In the genomic region with DNA sequence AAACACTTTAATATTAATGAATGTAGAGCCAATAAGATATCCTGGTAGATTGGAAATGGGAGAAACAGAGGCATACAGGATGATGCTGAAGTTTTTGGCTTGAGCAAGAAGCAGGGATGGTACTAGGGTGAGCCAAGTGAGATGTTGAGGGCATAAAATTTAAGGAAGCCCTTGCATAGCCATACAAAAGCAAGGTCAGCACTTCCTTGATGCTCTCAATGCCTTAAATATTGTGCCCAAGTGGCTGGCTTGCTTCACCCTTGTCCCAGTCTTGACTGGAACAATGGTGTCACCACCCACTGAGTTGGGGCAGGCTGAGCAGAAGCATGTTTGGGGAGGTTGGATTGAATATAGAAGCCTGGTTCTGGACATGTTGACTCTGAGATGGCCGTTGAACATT, we compare ENCODE assay signal across 23 cellular contexts. TPM values are rescaled to one million over a fixed set of nuclear protein-coding genes. Genes with fewer than 3 reads are reported as not detected.
DNase-seq lines count a peak whose midpoint lies in the region; ATAC-seq, FAIRE-seq and TF ChIP-seq lines count a peak whose summit lies in the region.
"Had no signal": no experiment of that assay in that cellular context is flagged by ENCODE, and none has a peak within 500 bp of the region (broad histone marks: within the 10 kb centered on the region; RNA-seq: fewer than 3 reads in every experiment).

No MANE protein-coding gene starts in this region.

- H3K36me3 ChIP-seq in HepG2 (replicated peaks in 1 of 2; ENCODE audit: control insufficient read depth in 1 of 2, insufficient read depth in 2 of 2, low read length in 2 of 2) (no peaks in the 10 kb centered on the region), right lobe of liver (no peaks in the 10 kb centered on the region), K562 (ENCODE audit: control insufficient read depth, insufficient read depth, low read length) (no peaks in the 10 kb centered on the region), mesenchymal stem cell (ENCODE audit: control insufficient read depth in 1 of 2, insufficient read depth in 2 of 2, low read depth in 1 of 2, low read length in 2 of 2) (no peaks in the 10 kb centered on the region), upper lobe of right lung (no peaks in the 10 kb centered on the region)
- H3K36me3 ChIP-seq: BLaER1 had no signal

- no peak overlapping the region for H3K18ac ChIP-seq in mesenchymal stem cell (ENCODE audit: low read depth in 1 of 2, low read length in 2 of 2)

- H2AK5ac ChIP-seq in mesenchymal stem cell (ENCODE audit: low read length, severe bottlenecking) = no peak overlapping the region

- no peak overlapping the region for H4K91ac ChIP-seq in mesenchymal stem cell (ENCODE audit: low read length)

- H2BK120ac ChIP-seq in mesenchymal stem cell (ENCODE audit: low read depth, low read length) = no peak overlapping the region

- no peak for TF ChIP-seq EP300 in HepG2 (IDR thresholded peaks at IDR 0.05; ENCODE audit: low read depth in 2 of 2, low read length in 2 of 2)
- TF ChIP-seq EP300 in HepG2 (CRISPR knock-in tag; IDR thresholded peaks at IDR 0.05; ENCODE audit: borderline replicate concordance) = no peak
- TF ChIP-seq EP300 in K562 (IDR thresholded peaks at IDR 0.05; ENCODE audit: low read length) = no peak

- WGBS in HepG2 (ENCODE audit: low lambda C conversion rate) = 80% methylated on average over 1 of the region's 1 CpG
- WGBS in right lobe of liver (ENCODE audit: insufficient coverage, low coverage, low lambda C conversion rate, missing lambda C conversion rate) = no CpG with 5 or more reads among the region's 1 CpG
- 18% methylated on average over 1 of the region's 1 CpG for WGBS in K562 (ENCODE audit: insufficient coverage, low coverage, missing lambda C conversion rate)
- 90% methylated on average over 1 of the region's 1 CpG for WGBS in mesenchymal stem cell

- no peak overlapping the region for H3K4me3 ChIP-seq in HepG2 (replicated peaks in 1 of 3; ENCODE audit: insufficient read depth in 1 of 3, low read depth in 2 of 3, low read length in 3 of 3)
- H3K4me3 ChIP-seq in right lobe of liver = no peak overlapping the region
- no peak overlapping the region for H3K4me3 ChIP-seq in K562
- H3K4me3 ChIP-seq in mesenchymal stem cell (ENCODE audit: insufficient read depth in 1 of 2, low read depth in 1 of 2, low read length in 2 of 2) = no peak overlapping the region
- H3K4me3 ChIP-seq in upper lobe of right lung = no peak overlapping the region
- H3K4me3 ChIP-seq: BLaER1 had no signal

- DNase-seq in HepG2 (ENCODE audit: low spot score) (no peak), right lobe of liver (no peak), K562 (ENCODE audit: extremely low read depth in 1 of 4, low spot score in 3 of 4) (no peak), mesenchymal stem cell (no peak), upper lobe of right lung (no peak), NCI-H146 (lab: John Stamatoyannopoulos, UW) (no peak), hypothalamus (lab: John Stamatoyannopoulos, UW) (no peak)
- DNase-seq in activated naive CD4-positive, alpha-beta T cell treated with anti-CD3 and anti-CD28 coated beads, Interleukin-2, amount 10 ng/mL, durations not matched to agents 7 days and 5 days = no peak
- DNase-seq: 8988T; Caco-2; CD4-positive, CD25-positive, alpha-beta regulatory T cell; CD8-positive, alpha-beta T cell; DMS153; DMS79 treated with DMSO at 0.1 percent for 48 hours; GF-D8; GOT3; H7; HCEC 1CT had no signal

- H4K20me1 ChIP-seq in HepG2 (ENCODE audit: insufficient read depth, low read length) (no peaks in the 10 kb centered on the region), K562 (replicated peaks; ENCODE audit: control insufficient read depth, insufficient read depth, low read length) (no peaks in the 10 kb centered on the region)
- H4K20me1 ChIP-seq: BLaER1 had no signal

- H3K27me3 ChIP-seq in HepG2 (ENCODE audit: control insufficient read depth in 1 of 2, insufficient read depth in 2 of 2, low read length in 2 of 2) = no peaks in the 10 kb centered on the region
- no peaks in the 10 kb centered on the region for H3K27me3 ChIP-seq in right lobe of liver
- peaks cover 0 to 2% of the 10 kb centered on the region in 2 experiments; a peak in 1 of 5 replicates for H3K27me3 ChIP-seq in K562 (ENCODE audit: control insufficient read depth in 2 of 2, insufficient read depth in 2 of 2, low read length in 2 of 2)
- H3K27me3 ChIP-seq in mesenchymal stem cell (ENCODE audit: control insufficient read depth in 1 of 2, insufficient read depth in 1 of 2, low read length in 2 of 2) = no peaks in the 10 kb centered on the region
- no peaks in the 10 kb centered on the region for H3K27me3 ChIP-seq in upper lobe of right lung
- H3K27me3 ChIP-seq: BLaER1 had no signal

- FAIRE-seq in HepG2 (lab: Jason Lieb, UNC) = no peak
- no peak for FAIRE-seq in K562 (lab: Jason Lieb, UNC)
- FAIRE-seq: GM12892 had no signal

- no peak for ATAC-seq in HepG2
- ATAC-seq in right lobe of liver = no peak
- ATAC-seq in K562 = no peak
- ATAC-seq in upper lobe of right lung = peak; percentile 58
- ATAC-seq: CD8-positive, alpha-beta T cell had no signal

- H3K9me3 Mint-ChIP-seq in activated naive CD4-positive, alpha-beta T cell treated with anti-CD3 and anti-CD28 coated beads, Interleukin-2, amount 10 ng/mL, durations not matched to agents 7 days and 5 days = no peaks in the 10 kb centered on the region
- H3K9me3 Mint-ChIP-seq: CD8-positive, alpha-beta T cell had no signal

- in situ Hi-C loops in HepG2 (cut with HindIII; ENCODE audit: extremely low pct_ligation_motif_present, low pct_unique_long_range_greater_than_20kb) (no loop called here), K562 (cut with MboI) (no loop called here)

- TF ChIP-seq RAD21 in HepG2 (CRISPR knock-in tag; IDR thresholded peaks at IDR 0.05) (no peak), K562 (CRISPR knock-in tag; conservative IDR thresholded peaks at IDR 0.05 in 1 of 2, IDR thresholded peaks at IDR 0.05 in 1 of 2) (no peak)

- no peaks in the 10 kb centered on the region for H3K79me1 ChIP-seq in mesenchymal stem cell (replicated peaks; ENCODE audit: low read length, poor library complexity, severe bottlenecking)

- H4K8ac ChIP-seq in mesenchymal stem cell (ENCODE audit: low read length) = no peak overlapping the region

- POLR2A ChIA-PET in HepG2 (lab: Yijun Ruan, JAX) (no interaction called here), K562 (lab: Yijun Ruan, JAX) (no interaction called here)

- no peak overlapping the region for H2BK12ac ChIP-seq in mesenchymal stem cell (ENCODE audit: low read length in 2 of 2)

- peaks cover 32% of the 10 kb centered on the region for H3K4me1 ChIP-seq in HepG2 (ENCODE audit: insufficient read depth, low read length)
- H3K4me1 ChIP-seq in right lobe of liver = no peaks in the 10 kb centered on the region
- no peaks in the 10 kb centered on the region for H3K4me1 ChIP-seq in K562 (replicated peaks in 1 of 2; ENCODE audit: control insufficient read depth in 2 of 2, insufficient read depth in 2 of 2, low read length in 2 of 2)
- no peaks in the 10 kb centered on the region for H3K4me1 ChIP-seq in mesenchymal stem cell (ENCODE audit: control insufficient read depth, insufficient read depth, low read depth, low read length)
- H3K4me1 ChIP-seq in upper lobe of right lung = no peaks in the 10 kb centered on the region
- H3K4me1 ChIP-seq: BLaER1, Caco-2 had no signal

- no peak overlapping the region for H3K23ac ChIP-seq in mesenchymal stem cell (ENCODE audit: low read length in 2 of 2)

- TF ChIP-seq POLR2A in HepG2 (IDR thresholded peaks at IDR 0.05; ENCODE audit: insufficient read depth in 1 of 2, low read depth in 2 of 2, low read length in 2 of 2) (no peak), right lobe of liver (IDR thresholded peaks at IDR 0.05) (no peak), K562 (conservative IDR thresholded peaks at IDR 0.05) (no peak)

- no peaks in the 10 kb centered on the region for H3K9me1 ChIP-seq in K562 (ENCODE audit: control insufficient read depth, insufficient read depth, low read length)

- H3K14ac ChIP-seq in mesenchymal stem cell (ENCODE audit: low read length in 2 of 2) = no peak overlapping the region

- TF ChIP-seq CTCF in HepG2 (CRISPR knock-in tag; IDR thresholded peaks at IDR 0.05) (no peak), right lobe of liver (IDR thresholded peaks at IDR 0.05) (no peak), K562 (IDR thresholded peaks at IDR 0.05 in 2 of 3, conservative IDR thresholded peaks at IDR 0.05 in 1 of 3; ENCODE audit: insufficient read depth in 2 of 3, low read depth in 1 of 3, low read length in 3 of 3) (no peak), upper lobe of right lung (IDR thresholded peaks at IDR 0.05) (no peak)

- H3K79me2 ChIP-seq in HepG2 (ENCODE audit: insufficient read depth, low read length) (no peaks in the 10 kb centered on the region), K562 (ENCODE audit: control insufficient read depth, insufficient read depth, low read length) (no peaks in the 10 kb centered on the region)

- H3K4ac ChIP-seq in mesenchymal stem cell (ENCODE audit: low read depth in 1 of 2, low read length in 2 of 2) = no peak overlapping the region

- H2BK15ac ChIP-seq in mesenchymal stem cell (ENCODE audit: low read depth, poor library complexity, severe bottlenecking) = peak overlapping the region; percentile 67

- no peaks in the 10 kb centered on the region for H3K4me1 Mint-ChIP-seq in activated naive CD4-positive, alpha-beta T cell treated with anti-CD3 and anti-CD28 coated beads, Interleukin-2, amount 10 ng/mL, durations not matched to agents 7 days and 5 days
- H3K4me1 Mint-ChIP-seq: B cell; CD4-positive, CD25-positive, alpha-beta regulatory T cell had no signal

- intact Hi-C loops in HepG2 (cut with micrococcal nuclease; ENCODE audit: unreplicated experiment) = no loop called here
- intact Hi-C loops in right lobe of liver (cut with DNase I) = no loop called here
- intact Hi-C loops in K562 (cut with micrococcal nuclease) = no loop called here
- intact Hi-C loops in upper lobe of right lung (cut with DNase I) = no loop called here

- no peaks in the 10 kb centered on the region for H3K27me3 Mint-ChIP-seq in activated naive CD4-positive, alpha-beta T cell treated with anti-CD3 and anti-CD28 coated beads, Interleukin-2, amount 10 ng/mL, durations not matched to agents 7 days and 5 days
- H3K27me3 Mint-ChIP-seq: CD4-positive, CD25-positive, alpha-beta regulatory T cell had no signal

- no peak overlapping the region for H3K4me3 Mint-ChIP-seq in activated naive CD4-positive, alpha-beta T cell treated with anti-CD3 and anti-CD28 coated beads, Interleukin-2, amount 10 ng/mL, durations not matched to agents 7 days and 5 days
- H3K4me3 Mint-ChIP-seq: B cell; CD4-positive, CD25-positive, alpha-beta regulatory T cell; CD8-positive, alpha-beta T cell had no signal

- no TSS peak for BruUV-seq in HepG2 (replicated peaks; lab: Mats Ljungman, UMichigan)
- BruUV-seq in K562 (replicated peaks; lab: Mats Ljungman, UMichigan) = no TSS peak

- H2AFZ ChIP-seq in HepG2 (ENCODE audit: low read length) (peak overlapping the region; percentile 47), K562 (ENCODE audit: low read depth, low read length) (no peak overlapping the region), mesenchymal stem cell (ENCODE audit: low read depth, low read length) (no peak overlapping the region)

- H2BK5ac ChIP-seq in mesenchymal stem cell (ENCODE audit: low read depth, low read length, poor library complexity, severe bottlenecking) = no peak overlapping the region

- CTCF ChIA-PET in HepG2 (lab: Yijun Ruan, JAX; ENCODE audit: low intra/inter-chr PET ratio, low total read pairs) = no interaction called here
- CTCF ChIA-PET in K562 (lab: Yijun Ruan, JAX; ENCODE audit: low intra/inter-chr PET ratio) = no interaction called here
- CTCF ChIA-PET in activated naive CD4-positive, alpha-beta T cell treated with anti-CD3 and anti-CD28 coated beads, Interleukin-2, amount 10 ng/mL, durations not matched to agents 7 days and 5 days (lab: Charles Lee) = no interaction called here

- H3K9ac ChIP-seq in HepG2 (ENCODE audit: insufficient read depth, low read depth, low read length) = no peak overlapping the region
- no peak overlapping the region for H3K9ac ChIP-seq in K562 (ENCODE audit: insufficient read depth in 1 of 2, low read depth in 2 of 2, low read length in 2 of 2)
- H3K9ac ChIP-seq in mesenchymal stem cell (ENCODE audit: low read length) = no peak overlapping the region
- H3K9ac ChIP-seq: BLaER1 had no signal

- H3K36me3 Mint-ChIP-seq in activated naive CD4-positive, alpha-beta T cell treated with anti-CD3 and anti-CD28 coated beads, Interleukin-2, amount 10 ng/mL, durations not matched to agents 7 days and 5 days = no peaks in the 10 kb centered on the region
- H3K36me3 Mint-ChIP-seq: CD4-positive, CD25-positive, alpha-beta regulatory T cell; CD8-positive, alpha-beta T cell had no signal

- H3K4me2 ChIP-seq in HepG2 (ENCODE audit: low read depth, low read length) (no peak overlapping the region), K562 (ENCODE audit: insufficient read depth, low read length) (no peak overlapping the region), mesenchymal stem cell (ENCODE audit: low read length, poor library complexity, severe bottlenecking) (no peak overlapping the region)
- H3K4me2 ChIP-seq: BLaER1 had no signal

- H3K9me3 ChIP-seq in HepG2 (ENCODE audit: low read length) (no peaks in the 10 kb centered on the region), right lobe of liver (no peaks in the 10 kb centered on the region), K562 (replicated peaks; ENCODE audit: control insufficient read depth, insufficient read depth, low read depth, low read length) (no peaks in the 10 kb centered on the region), mesenchymal stem cell (ENCODE audit: control insufficient read depth, low read length) (no peaks in the 10 kb centered on the region), upper lobe of right lung (no peaks in the 10 kb centered on the region)
- H3K9me3 ChIP-seq: BLaER1, Caco-2 had no signal

- H3K27ac ChIP-seq in HepG2 (ENCODE audit: extremely low read length, insufficient read depth, low read length) = no peak overlapping the region
- no peak overlapping the region for H3K27ac ChIP-seq in right lobe of liver
- no peak overlapping the region for H3K27ac ChIP-seq in K562 (ENCODE audit: extremely low read depth, low read depth, low read length)
- H3K27ac ChIP-seq in mesenchymal stem cell (ENCODE audit: low read length, poor library complexity, severe bottlenecking) = no peak overlapping the region
- H3K27ac ChIP-seq in upper lobe of right lung = no peak overlapping the region
- H3K27ac ChIP-seq: BLaER1, C4-2B had no signal

- H3K27ac Mint-ChIP-seq in activated naive CD4-positive, alpha-beta T cell treated with anti-CD3 and anti-CD28 coated beads, Interleukin-2, amount 10 ng/mL, durations not matched to agents 7 days and 5 days = no peak overlapping the region
- H3K27ac Mint-ChIP-seq: B cell; CD4-positive, CD25-positive, alpha-beta regulatory T cell; CD8-positive, alpha-beta T cell had no signal

RNA-seq across cellular contexts. Expression of a gene that starts 43.2 kb away (rescaled TPM):
- total RNA-seq in HepG2 (2016; rRNA removed; fragmentation: Illumina TruSeq; extraction: Trizol) (309 and 372 TPM in 2 replicates), right lobe of liver (100 to 1,000 TPM in 1 of 6 experiments, 10 to 100 TPM in 5; 47.2 to 101 (median 59.8) TPM), K562 (2014; rRNA removed) (3.5 and 5.2 TPM in 2 replicates), K562 (2014; rRNA removed; fragmentation: Illumina TruSeq; extraction: Trizol) (7.6 and 8.5 TPM in 2 replicates), K562 (2015; rRNA removed; fragmentation: Illumina TruSeq; extraction: Trizol) (10.7 and 12.5 TPM in 2 replicates), K562 (2021) (2.8 and 3.1 TPM in 2 replicates), upper lobe of right lung (67.4 TPM)
- total RNA-seq in HepG2 (2016; cell fraction: cytosol; rRNA removed; fragmentation: Illumina TruSeq; extraction: Trizol; ENCODE audit: low read depth) = 103 and 116 TPM in 2 replicates
- total RNA-seq in HepG2 (2016; cell fraction: insoluble cytoplasmic fraction; rRNA removed; fragmentation: Illumina TruSeq; extraction: Trizol) = 312 and 373 TPM in 2 replicates
- total RNA-seq in HepG2 (2016; cell fraction: membrane; rRNA removed; fragmentation: Illumina TruSeq; extraction: Trizol) = 157 and 177 TPM in 2 replicates
- total RNA-seq in HepG2 (2016; cell fraction: nucleus; rRNA removed; fragmentation: Illumina TruSeq; extraction: Trizol) = 234 and 240 TPM in 2 replicates
- polyA plus RNA-seq in HepG2 (2011; rRNA removed) (259 and 279 TPM in 2 replicates), K562 (2011; rRNA removed) (2.9 and 10.9 TPM in 2 replicates), K562 (2014; fragmentation: Illumina TruSeq; extraction: Trizol) (4.8 and 5.8 TPM in 2 replicates), K562 (2014; fragmentation: Nextera tagmentation; extraction: Ambion mirVana) (1 to 10 TPM; 5.3 TPM), K562 (2014; rRNA removed) (4.9 and 7.3 TPM in 2 replicates)
- polyA plus RNA-seq in HepG2 (2011; cell fraction: cytosol; rRNA removed) = 170 and 271 TPM in 2 replicates
- polyA plus RNA-seq in HepG2 (2011; cell fraction: nucleus; rRNA removed) = 129 and 171 TPM in 2 replicates
- 561 and 648 TPM in 2 replicates for polyA plus RNA-seq in HepG2 (2012)
- 80.3 and 85.6 TPM in 2 replicates for polyA plus RNA-seq in HepG2 (2016; cell fraction: cytosol; fragmentation: Illumina TruSeq; extraction: Trizol; ENCODE audit: low read depth)
- 297 and 326 TPM in 2 replicates for polyA plus RNA-seq in HepG2 (2016; cell fraction: insoluble cytoplasmic fraction; fragmentation: Illumina TruSeq; extraction: Trizol; ENCODE audit: low read depth)
- polyA plus RNA-seq in HepG2 (2016; cell fraction: membrane; fragmentation: Illumina TruSeq; extraction: Trizol; ENCODE audit: low read depth) = 111 and 113 TPM in 2 replicates
- polyA plus RNA-seq in HepG2 (2016; cell fraction: nucleus; fragmentation: Illumina TruSeq; extraction: Trizol; ENCODE audit: insufficient read depth, low read depth) = 221 and 224 TPM in 2 replicates
- 14.7 and 77.3 TPM in 2 replicates for polyA minus RNA-seq in HepG2 (2011; rRNA and poly(A)+ RNA removed; ENCODE audit: low replicate concordance)
- 111 and 128 TPM in 2 replicates for polyA minus RNA-seq in HepG2 (2011; cell fraction: cytosol; rRNA and poly(A)+ RNA removed)
- 529 and 697 TPM in 2 replicates for polyA minus RNA-seq in HepG2 (2011; cell fraction: nucleus; rRNA and poly(A)+ RNA removed)
- 3.5 and 3.7 TPM in 2 replicates for total RNA-seq in K562 (2011; cell fraction: chromatin; rRNA removed; ENCODE audit: low replicate concordance)
- total RNA-seq in K562 (2011; cell fraction: nucleolus; rRNA removed) = 1.3 TPM in 1 of 2 replicates, not detected in the other
- total RNA-seq in K562 (2011; cell fraction: nucleoplasm; rRNA removed) = 0.66 and 1.5 TPM in 2 replicates
- polyA plus RNA-seq in K562 (2011; cell fraction: cytosol; rRNA removed) = 2.3 and 2.6 TPM in 2 replicates
- 1.8 and 2.6 TPM in 2 replicates for polyA plus RNA-seq in K562 (2011; cell fraction: nucleus; rRNA removed)
- 7.2 and 12.0 TPM in 2 replicates for polyA plus RNA-seq in K562 (2012)
- polyA minus RNA-seq in K562 (2011; rRNA and poly(A)+ RNA removed) = 4.5 and 7.1 TPM in 2 replicates
- 3.3 TPM in 1 of 2 replicates, not detected in the other for polyA minus RNA-seq in K562 (2011; cell fraction: cytosol; rRNA and poly(A)+ RNA removed)
- 1.3 and 1.5 TPM in 2 replicates for polyA minus RNA-seq in K562 (2011; cell fraction: nucleus; rRNA and poly(A)+ RNA removed)
- polyA plus RNA-seq in mesenchymal stem cell (2013, experiment 1 of 2) = 69.7 TPM
- 69.8 TPM for polyA plus RNA-seq in mesenchymal stem cell (2013, experiment 2 of 2)
- total RNA-seq: B cell; CD4-positive, CD25-positive, alpha-beta regulatory T cell; CD8-positive, alpha-beta T cell; G401 had no signal
- polyA plus RNA-seq: CD4-positive, CD25-positive, alpha-beta regulatory T cell had no signal
